9 cellular contexts compared by ENCODE assay signal in genomic region chr13:23695711-23696512, GRCh38.
A peak's percentile ranks its signal among the peaks of the same experiment; 100 is the strongest.
DNase-seq lines count a peak whose midpoint lies in the region; ATAC-seq and TF ChIP-seq lines count a peak whose summit lies in the region.
"Had no signal": no experiment of that assay in that cellular context is flagged by ENCODE, and none has a peak within 500 bp of the region (broad histone marks: within the 10 kb centered on the region; RNA-seq: fewer than 3 reads in every experiment).

No MANE protein-coding gene starts in this region.

- no peaks in the 10 kb centered on the region for H3K27me3 ChIP-seq in CD4-positive, alpha-beta T cell (ENCODE audit: control insufficient read depth, insufficient read depth, low read length)

- ATAC-seq in CD4-positive, alpha-beta T cell (ENCODE audit: poor library complexity): peak; percentile 92
- ATAC-seq in GM21717 (IDR thresholded peaks at IDR 0.05; ENCODE audit: unreplicated experiment): peak; percentile 58
- ATAC-seq in HG02973 (IDR thresholded peaks at IDR 0.05; ENCODE audit: unreplicated experiment): no peak

- H3K4me1 Mint-ChIP-seq in CD4-positive, alpha-beta T cell (ENCODE audit: low read depth): peaks cover 23% of the 10 kb centered on the region

- CTCF ChIA-PET in CD4-positive, alpha-beta T cell (lab: Charles Lee): no interaction called here

- peak overlapping the region; percentile 89 for H3K27ac Mint-ChIP-seq in CD4-positive, alpha-beta T cell

- POLR2A ChIA-PET in CD4-positive, alpha-beta T cell (lab: Charles Lee): interaction anchor here (0.6 kb wide), 1 partner anchor 365 kb away, joined by 3 read pairs; no protein-coding TSS in a partner anchor

- H3K9me3 ChIP-seq in CD4-positive, alpha-beta T cell (ENCODE audit: control insufficient read depth, low read length): no peaks in the 10 kb centered on the region

- no peaks in the 10 kb centered on the region for H3K9me3 Mint-ChIP-seq in CD4-positive, alpha-beta T cell

- intact Hi-C loops in CD4-positive, alpha-beta T cell (cut with DNase I, micrococcal nuclease): no loop called here

- DNase-seq in CD4-positive, alpha-beta T cell: peak; percentile 27 to 67 (median 56)
- DNase-seq in T-helper 1 cell (peak in 4 of 5 donors; percentile 18 to 67 (median 31)), retina (peak; percentile 82), HuH-7.5 (ENCODE audit: low spot score) (no peak), NCI-H446 treated with DMSO at 0.1 percent for 48 hours (lab: John Stamatoyannopoulos, UW) (no peak)
- peak; percentile 20 for DNase-seq in activated naive CD8-positive, alpha-beta T cell treated with anti-CD3 and anti-CD28 coated beads, Interleukin-2, amount 50 U/mL, for 16 hours (ENCODE audit: low read depth, low spot score)
- DNase-seq: DND-41 had no signal

- peak overlapping the region; percentile 86 for H3K4me3 Mint-ChIP-seq in CD4-positive, alpha-beta T cell

- TF ChIP-seq CTCF in CD4-positive, alpha-beta T cell (IDR thresholded peaks at IDR 0.05): no peak

- no peaks in the 10 kb centered on the region for H3K36me3 Mint-ChIP-seq in CD4-positive, alpha-beta T cell (ENCODE audit: low read depth)

- H3K27me3 Mint-ChIP-seq in CD4-positive, alpha-beta T cell: no peaks in the 10 kb centered on the region

- peak overlapping the region; percentile 56 for H3K27ac ChIP-seq in CD4-positive, alpha-beta T cell (ENCODE audit: low read depth, low read length)

Comparison
In these comparisons a context has a peak if more than half of its experiments do, and no peak if none do; other contexts are left out.
1. DNase-seq: peak in CD4-positive, alpha-beta T cell (10 of 10), T-helper 1 cell (4 of 5), activated naive CD8-positive, alpha-beta T cell treated with anti-CD3 and anti-CD28 coated beads, Interleukin-2, amount 50 U/mL, for 16 hours (single experiment) and retina (single experiment); none in HuH-7.5 (single experiment) and NCI-H446 treated with DMSO at 0.1 percent for 48 hours (single experiment).